28 cellular contexts compared by ENCODE assay signal in the genomic region with DNA sequence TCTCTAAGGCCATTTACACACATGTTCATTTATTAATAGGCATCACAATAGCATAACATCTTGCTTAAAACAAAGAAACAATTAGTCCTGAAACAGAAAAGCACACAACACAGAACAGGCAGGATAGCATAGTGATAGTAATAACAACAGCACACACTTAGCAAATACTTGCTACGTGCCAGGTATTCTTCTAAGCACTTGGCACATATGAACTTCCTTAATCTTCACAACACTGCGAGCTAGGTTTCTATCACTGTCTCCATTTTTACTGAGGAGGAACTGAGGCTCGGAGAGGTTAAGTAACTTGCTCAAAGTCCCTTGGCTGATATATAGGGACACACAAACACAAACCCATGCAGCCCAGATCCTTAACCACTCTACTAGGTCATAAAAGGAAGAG.
A peak's percentile ranks its signal among the peaks of the same experiment; 100 is the strongest.
DNase-seq lines count a peak whose midpoint lies in the region; ATAC-seq, FAIRE-seq and TF ChIP-seq lines count a peak whose summit lies in the region.
"Had no signal": no experiment of that assay in that cellular context is flagged by ENCODE, and none has a peak within 500 bp of the region (broad histone marks: within the 10 kb centered on the region; RNA-seq: fewer than 3 reads in every experiment).

No MANE protein-coding gene starts in this region.

- H3K36me3 ChIP-seq in Loucy (ENCODE audit: insufficient read depth, low read length), result no peaks in the 10 kb centered on the region

- peak overlapping the region; percentile 77 for H3K27ac Mint-ChIP-seq in activated B cell treated with CpG ODN at 0.5 μM for 24 hours
- H3K27ac Mint-ChIP-seq: CD8-positive, alpha-beta memory T cell; T-helper 17 cell had no signal

- no peaks in the 10 kb centered on the region for H3F3A ChIP-seq in Loucy (ENCODE audit: low read depth)

- peaks cover 48% of the 10 kb centered on the region for H3K4me1 Mint-ChIP-seq in activated B cell treated with CpG ODN at 0.5 μM for 24 hours
- H3K4me1 Mint-ChIP-seq: T-helper 17 cell had no signal

- no peaks in the 10 kb centered on the region for H4K20me1 ChIP-seq in Loucy (ENCODE audit: insufficient read depth, low read length, poor library complexity, severe bottlenecking)

- ATAC-seq in activated B cell treated with CpG ODN at 0.5 μM for 24 hours (ENCODE audit: low read depth) (peak; percentile 61), esophagus mucosa (no peak)
- ATAC-seq: PC-3, T-helper 17 cell had no signal

- H2AFZ ChIP-seq in Loucy (ENCODE audit: low read length), result peak overlapping the region; percentile 60

- H3K9ac ChIP-seq in Loucy (ENCODE audit: low read depth, low read length, poor library complexity, severe bottlenecking), result no peak overlapping the region

- no peaks in the 10 kb centered on the region for H3K79me2 ChIP-seq in Loucy (ENCODE audit: insufficient read depth, low read length)

- no peak overlapping the region for H3K4me2 ChIP-seq in Loucy (ENCODE audit: low read depth, low read length, poor library complexity, severe bottlenecking)

- no peaks in the 10 kb centered on the region for H3K9me3 ChIP-seq in Loucy (ENCODE audit: insufficient read depth, low read depth, low read length)

- no peaks in the 10 kb centered on the region for H3K9me3 Mint-ChIP-seq in activated B cell treated with CpG ODN at 0.5 μM for 24 hours
- H3K9me3 Mint-ChIP-seq: CD8-positive, alpha-beta memory T cell had no signal

- H3K4me1 ChIP-seq in Loucy (ENCODE audit: insufficient read depth, low read length, poor library complexity, severe bottlenecking), result peaks cover 44% of the 10 kb centered on the region

- TF ChIP-seq CTCF in Loucy (conservative IDR thresholded peaks at IDR 0.05; ENCODE audit: low read length) (no peak), activated B cell treated with CpG ODN at 0.5 μM for 24 hours (IDR thresholded peaks at IDR 0.05) (no peak)

- H3K4me3 ChIP-seq in Loucy (ENCODE audit: low read length, poor library complexity, severe bottlenecking), result no peak overlapping the region

- FAIRE-seq in urothelium cell line (lab: Jason Lieb, UNC), result peak; percentile 71
- FAIRE-seq: D721Med had no signal

- CTCF ChIA-PET in activated B cell treated with CpG ODN at 0.5 μM for 24 hours (lab: Charles Lee), result interaction anchor here (2.1 kb wide), 1 partner anchor 17 kb away, joined by 5 read pairs; no protein-coding TSS in a partner anchor

- H3K27me3 ChIP-seq in Loucy (ENCODE audit: insufficient read depth, low read length, poor library complexity, severe bottlenecking), result no peaks in the 10 kb centered on the region

- H3K27me3 Mint-ChIP-seq in activated B cell treated with CpG ODN at 0.5 μM for 24 hours, result no peaks in the 10 kb centered on the region

- POLR2A ChIA-PET in activated B cell treated with CpG ODN at 0.5 μM for 24 hours (lab: Charles Lee), result no interaction called here

- H3K36me3 Mint-ChIP-seq in activated B cell treated with CpG ODN at 0.5 μM for 24 hours (ENCODE audit: low read depth), result no peaks in the 10 kb centered on the region
- H3K36me3 Mint-ChIP-seq: CD8-positive, alpha-beta memory T cell had no signal

- intact Hi-C loops in activated B cell treated with CpG ODN at 0.5 μM for 24 hours (cut with micrococcal nuclease), result loop anchor here (2.0 kb wide), 1 partner anchor 16 kb away; no protein-coding TSS in a partner anchor
- intact Hi-C loops in posterior cingulate gyrus (cut with DNase I), result no loop called here

- H3K4me3 Mint-ChIP-seq in activated B cell treated with CpG ODN at 0.5 μM for 24 hours, result no peak overlapping the region
- H3K4me3 Mint-ChIP-seq: CD8-positive, alpha-beta memory T cell; T-helper 17 cell had no signal

- no peaks in the 10 kb centered on the region for H3K9me2 ChIP-seq in Loucy (replicated peaks; ENCODE audit: low read depth, low read length)

- DNase-seq in NOMO-1 treated with DMSO at 0.1 percent for 48 hours (lab: John Stamatoyannopoulos, UW; ENCODE audit: unreplicated experiment), result peak; percentile 2
- no peak for DNase-seq in NOMO-1 treated with dmso at 0.1 percent for 144 hours (lab: John Stamatoyannopoulos, UW; ENCODE audit: unreplicated experiment)
- DNase-seq in activated B cell treated with CpG ODN at 0.5 μM for 24 hours, result no peak
- no peak for DNase-seq in urothelium cell line (ENCODE audit: low spot score)
- no peak for DNase-seq in NCI-H748 treated with DMSO at 0.1 percent for 48 hours (lab: John Stamatoyannopoulos, UW)
- no peak for DNase-seq in posterior cingulate gyrus
- DNase-seq: 8988T; C1 segment of cervical spinal cord; CD8-positive, alpha-beta memory T cell; DMS53; GF-D8; GOT3; HCEC 1CT; Kasumi-1; MM.1S; NCI-H1105; NCI-H2029 treated with DMSO at 0.1 percent for 48 hours; NCI-H226; NCI-H510A treated with DMSO at 0.1 percent for 48 hours; NCI-H774; NK-92 treated with Interleukin-12 subunit alpha and Interleukin-12 subunit beta, amount 100 ng/mL, for 24 hours; PC-3; SHP77; SW 1271; T-helper 17 cell had no signal
